1 cellular context compared by ENCODE assay signal in the genomic region with DNA sequence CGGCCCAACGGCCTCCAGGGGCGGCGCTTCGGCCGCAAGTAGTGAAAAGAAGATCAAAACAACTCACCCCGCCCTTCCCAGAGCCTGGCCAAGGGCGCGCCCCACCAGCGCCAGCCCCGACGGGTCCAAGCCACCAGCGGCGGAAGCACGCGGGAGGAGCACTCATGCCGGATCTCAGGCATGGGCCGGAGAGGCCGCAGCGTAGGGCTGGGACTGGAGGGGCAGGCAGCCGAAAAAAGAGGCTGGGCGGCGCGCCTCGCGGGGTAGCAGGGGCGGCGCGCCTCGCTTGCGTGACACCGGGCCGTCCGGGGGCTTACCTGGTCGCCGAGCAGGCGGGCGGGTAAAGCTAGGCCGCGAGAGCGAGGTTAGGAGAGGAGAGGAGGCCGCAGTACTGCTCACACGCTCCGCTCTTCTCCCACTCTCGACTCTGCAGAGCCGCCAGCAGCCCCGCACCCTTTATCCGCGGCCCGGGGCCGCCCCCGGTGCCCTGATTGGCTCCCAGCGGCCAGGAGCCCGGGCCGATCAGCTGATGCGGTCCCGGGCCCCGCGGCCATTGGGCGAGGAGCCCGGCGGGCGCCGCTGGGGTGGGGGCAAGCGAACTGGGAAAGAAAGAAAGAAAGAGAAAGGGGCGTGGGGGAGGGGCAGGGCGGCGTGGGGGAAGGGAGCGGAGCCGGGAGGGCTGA.
TF ChIP-seq lines count a peak whose summit lies in the region.

Gene GLUL (minus strand): TSS at position 429 of the 683 bp plus-strand sequence. CDS start 3,053 bp downstream, outside the sequence.

TF ChIP-seq in HepG2, 621 proteins besides CTCF, POLR2A, EP300 and RAD21 (continued from another document and continues in another):
- peak; percentile 92 for TF ChIP-seq ZNF407 (CRISPR knock-in tag; IDR thresholded peaks at IDR 0.05; ENCODE audit: not compliant biosample characterization)
- TF ChIP-seq SMYD3 (CRISPR knock-in tag; IDR thresholded peaks at IDR 0.05), result 0 out of 2 replicates have a peak, but pooled peaks have one; percentile 73
- TF ChIP-seq, protein P1, sequence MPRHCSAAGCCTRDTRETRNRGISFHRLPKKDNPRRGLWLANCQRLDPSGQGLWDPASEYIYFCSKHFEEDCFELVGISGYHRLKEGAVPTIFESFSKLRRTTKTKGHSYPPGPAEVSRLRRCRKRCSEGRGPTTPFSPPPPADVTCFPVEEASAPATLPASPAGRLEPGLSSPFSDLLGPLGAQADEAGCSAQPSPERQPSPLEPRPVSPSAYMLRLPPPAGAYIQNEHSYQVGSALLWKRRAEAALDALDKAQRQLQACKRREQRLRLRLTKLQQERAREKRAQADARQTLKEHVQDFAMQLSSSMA (CRISPR knock-in tag; IDR thresholded peaks at IDR 0.05), result no peak
- TF ChIP-seq ZNF724P (CRISPR knock-in tag; IDR thresholded peaks at IDR 0.05; ENCODE audit: borderline replicate concordance), result no peak
- TF ChIP-seq ZNF609 (CRISPR knock-in tag; IDR thresholded peaks at IDR 0.05; ENCODE audit: borderline replicate concordance), result 0 out of 2 replicates have a peak, but pooled peaks have one; percentile 10
- peak; percentile 24; the same call in 1 of the 2 replicates for TF ChIP-seq FOXA3 (CRISPR knock-in tag; IDR thresholded peaks at IDR 0.05)
- no peak for TF ChIP-seq RORA (CRISPR knock-in tag; IDR thresholded peaks at IDR 0.05)
- peak; percentile 75; the same call in 1 of the 2 replicates for TF ChIP-seq ZNF75D (CRISPR knock-in tag; IDR thresholded peaks at IDR 0.05; ENCODE audit: borderline replicate concordance)
- no peak for TF ChIP-seq ZFYVE20 (CRISPR knock-in tag; IDR thresholded peaks at IDR 0.05; ENCODE audit: borderline replicate concordance, low read depth)
- TF ChIP-seq, protein P2, sequence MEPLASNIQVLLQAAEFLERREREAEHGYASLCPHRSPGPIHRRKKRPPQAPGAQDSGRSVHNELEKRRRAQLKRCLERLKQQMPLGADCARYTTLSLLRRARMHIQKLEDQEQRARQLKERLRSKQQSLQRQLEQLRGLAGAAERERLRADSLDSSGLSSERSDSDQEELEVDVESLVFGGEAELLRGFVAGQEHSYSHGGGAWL (CRISPR knock-in tag; IDR thresholded peaks at IDR 0.05), result peak; percentile 58
- TF ChIP-seq ZKSCAN8 (CRISPR knock-in tag; IDR thresholded peaks at IDR 0.05; ENCODE audit: borderline replicate concordance), result no peak
- peak; percentile 58 for TF ChIP-seq YY1 (IDR thresholded peaks at IDR 0.05; ENCODE audit: insufficient read depth, insufficient replicate concordance, low read depth, low read length)
- TF ChIP-seq ZNF333 (CRISPR knock-in tag; IDR thresholded peaks at IDR 0.05; ENCODE audit: borderline replicate concordance), result peak; percentile 78
- TF ChIP-seq TSC22D2 (CRISPR knock-in tag; IDR thresholded peaks at IDR 0.05; ENCODE audit: borderline replicate concordance), result peak; percentile 24; the same call in 1 of the 2 replicates
- TF ChIP-seq ZNF720 (CRISPR knock-in tag; IDR thresholded peaks at IDR 0.05), result no peak
- 0 out of 2 replicates have a peak, but pooled peaks have one; percentile 30 for TF ChIP-seq ZNF616 (CRISPR knock-in tag; IDR thresholded peaks at IDR 0.05; ENCODE audit: low read depth)
- peak; percentile 89 for TF ChIP-seq CCDC6 (CRISPR knock-in tag; IDR thresholded peaks at IDR 0.05)
- TF ChIP-seq NR2F2 (IDR thresholded peaks at IDR 0.05; ENCODE audit: borderline replicate concordance, low read depth), result no peak
- no peak for TF ChIP-seq TGIF2 (CRISPR knock-in tag; IDR thresholded peaks at IDR 0.05)
- no peak for TF ChIP-seq ARNT2 (CRISPR knock-in tag; IDR thresholded peaks at IDR 0.05; ENCODE audit: low read depth)
- TF ChIP-seq, protein P3, sequence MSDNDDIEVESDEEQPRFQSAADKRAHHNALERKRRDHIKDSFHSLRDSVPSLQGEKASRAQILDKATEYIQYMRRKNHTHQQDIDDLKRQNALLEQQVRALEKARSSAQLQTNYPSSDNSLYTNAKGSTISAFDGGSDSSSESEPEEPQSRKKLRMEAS (IDR thresholded peaks at IDR 0.05), result peak; percentile 59; the same call in 1 of the 2 replicates
- TF ChIP-seq UBTF (CRISPR knock-in tag; IDR thresholded peaks at IDR 0.05), result peak; percentile 91
- peak; percentile 77 for TF ChIP-seq KDM2A (CRISPR knock-in tag; IDR thresholded peaks at IDR 0.05; ENCODE audit: borderline replicate concordance, low read depth)
- 0 out of 2 replicates have a peak, but pooled peaks have one; percentile 9 for TF ChIP-seq GATAD2A (CRISPR knock-in tag; IDR thresholded peaks at IDR 0.05)
- peak; percentile 15; the same call in 1 of the 2 replicates for TF ChIP-seq ZSCAN9 (CRISPR knock-in tag; IDR thresholded peaks at IDR 0.05; ENCODE audit: borderline replicate concordance)
- no peak for TF ChIP-seq NFE2L1 (CRISPR knock-in tag; IDR thresholded peaks at IDR 0.05; ENCODE audit: borderline replicate concordance)
- TF ChIP-seq ZKSCAN5 (CRISPR knock-in tag; IDR thresholded peaks at IDR 0.05), result no peak
- TF ChIP-seq PHB2 (IDR thresholded peaks at IDR 0.05; ENCODE audit: partially characterized antibody), result no peak
- TF ChIP-seq CBX1 (IDR thresholded peaks at IDR 0.05; ENCODE audit: low read depth), result peak; percentile 99
- TF ChIP-seq ZNF703 (CRISPR knock-in tag; IDR thresholded peaks at IDR 0.05; ENCODE audit: borderline replicate concordance), result peak; percentile 43; the same call in 1 of the 2 replicates
- TF ChIP-seq ZNF777 (CRISPR knock-in tag; IDR thresholded peaks at IDR 0.05), result peak; percentile 86
- peak; percentile 66; the same call in 1 of the 2 replicates for TF ChIP-seq REL (CRISPR knock-in tag; conservative IDR thresholded peaks at IDR 0.05)
- TF ChIP-seq, protein P4, sequence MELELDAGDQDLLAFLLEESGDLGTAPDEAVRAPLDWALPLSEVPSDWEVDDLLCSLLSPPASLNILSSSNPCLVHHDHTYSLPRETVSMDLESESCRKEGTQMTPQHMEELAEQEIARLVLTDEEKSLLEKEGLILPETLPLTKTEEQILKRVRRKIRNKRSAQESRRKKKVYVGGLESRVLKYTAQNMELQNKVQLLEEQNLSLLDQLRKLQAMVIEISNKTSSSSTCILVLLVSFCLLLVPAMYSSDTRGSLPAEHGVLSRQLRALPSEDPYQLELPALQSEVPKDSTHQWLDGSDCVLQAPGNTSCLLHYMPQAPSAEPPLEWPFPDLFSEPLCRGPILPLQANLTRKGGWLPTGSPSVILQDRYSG (CRISPR knock-in tag; IDR thresholded peaks at IDR 0.05), result peak; percentile 76; the same call in 1 of the 2 replicates
- peak; percentile 95 for TF ChIP-seq ZFY (CRISPR knock-in tag; IDR thresholded peaks at IDR 0.05)
- no peak for TF ChIP-seq SETDB1 (CRISPR knock-in tag; IDR thresholded peaks at IDR 0.05; ENCODE audit: borderline replicate concordance)
- TF ChIP-seq ZNF550 (CRISPR knock-in tag; IDR thresholded peaks at IDR 0.05; ENCODE audit: borderline replicate concordance), result no peak
